In the genomic region with DNA sequence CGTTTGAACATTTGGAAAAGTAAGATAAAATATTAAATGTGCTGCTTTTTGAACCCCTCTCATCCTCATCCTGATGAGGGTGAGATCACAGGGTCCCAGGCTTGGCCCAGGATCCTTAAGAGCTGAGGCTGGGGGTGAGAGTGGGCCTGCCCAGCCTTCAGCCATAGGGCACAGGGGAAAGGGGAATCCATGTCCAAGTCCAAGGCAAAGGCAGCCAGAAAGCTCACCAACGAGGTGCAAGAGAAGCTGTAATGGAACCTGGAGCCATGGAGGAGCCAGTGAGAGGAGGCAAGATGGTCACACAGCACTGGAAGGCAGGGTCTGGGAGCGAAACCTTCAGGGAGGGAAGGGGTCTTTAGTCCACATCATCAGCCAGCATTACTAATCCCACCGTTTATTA, we compare ENCODE assay signal across 30 cellular contexts.
"Had no signal": no experiment of that assay in that cellular context is flagged by ENCODE, and none has a peak within 500 bp of the region (broad histone marks: within the 10 kb centered on the region; RNA-seq: fewer than 3 reads in every experiment).

No MANE protein-coding gene starts in this region.

- H3K36me3 ChIP-seq: left lung, lower lobe of right lung, neural progenitor cell, neutrophil, ovary, suprapubic skin, thoracic aorta, tibial artery had no signal

- H3K9me3 ChIP-seq: neutrophil, ovary, suprapubic skin, tibial artery had no signal

- H3K4me3 Mint-ChIP-seq: immature natural killer cell; mesothelial cell of epicardium; naive B cell; natural killer cell; nephron progenitor cell; neural progenitor cell; stimulated activated effector memory CD8-positive, alpha-beta T cell treated with anti-CD3 and anti-CD28 coated beads, Interleukin-12 subunit alpha, Interleukin-12 subunit beta, amount 100 ng/mL, for 72 hours; stimulated activated naive CD8-positive, alpha-beta T cell treated with anti-CD3 and anti-CD28 coated beads, Interleukin-15, Interleukin-2, amounts not matched to agents 100 ng/mL and 50 ng/mL, for 24 hours had no signal

- ATAC-seq: left colon; left lung; lower lobe of right lung; natural killer cell; right cardiac atrium; sciatic nerve; stimulated activated effector memory CD8-positive, alpha-beta T cell treated with anti-CD3 and anti-CD28 coated beads, Interleukin-12 subunit alpha, Interleukin-12 subunit beta, amount 100 ng/mL, for 72 hours had no signal

- H3K27me3 ChIP-seq: neural progenitor cell, ovary had no signal

- H3K4me1 ChIP-seq: left lung, lower lobe of right lung, neural progenitor cell, suprapubic skin, tibial artery had no signal

- H3K27ac Mint-ChIP-seq: immature natural killer cell; mesothelial cell of epicardium; naive B cell; natural killer cell; nephron progenitor cell; neural progenitor cell; progenitor cell of endocrine pancreas; stimulated activated effector memory CD8-positive, alpha-beta T cell treated with anti-CD3 and anti-CD28 coated beads, Interleukin-12 subunit alpha, Interleukin-12 subunit beta, amount 100 ng/mL, for 72 hours; stimulated activated naive CD8-positive, alpha-beta T cell treated with anti-CD3 and anti-CD28 coated beads, Interleukin-15, Interleukin-2, amounts not matched to agents 100 ng/mL and 50 ng/mL, for 24 hours had no signal

- H3K4me1 Mint-ChIP-seq: immature natural killer cell; mesothelial cell of epicardium; naive B cell; natural killer cell; nephron progenitor cell; neural progenitor cell; stimulated activated effector memory CD8-positive, alpha-beta T cell treated with anti-CD3 and anti-CD28 coated beads, Interleukin-12 subunit alpha, Interleukin-12 subunit beta, amount 100 ng/mL, for 72 hours had no signal

- H3K36me3 Mint-ChIP-seq: immature natural killer cell; mesothelial cell of epicardium; natural killer cell; neural progenitor cell; stimulated activated effector memory CD8-positive, alpha-beta T cell treated with anti-CD3 and anti-CD28 coated beads, Interleukin-12 subunit alpha, Interleukin-12 subunit beta, amount 100 ng/mL, for 72 hours had no signal

- FAIRE-seq: islet of Langerhans, kidney had no signal

- H3K27ac ChIP-seq: left lung, lower lobe of right lung, neural progenitor cell, neutrophil, ovary, skin epidermis, suprapubic skin, thoracic aorta, tibial artery had no signal

- H3K4me3 ChIP-seq: left lung, lower lobe of right lung, neural progenitor cell, ovary, skin epidermis, suprapubic skin, thoracic aorta, tibial artery had no signal

- H3K9me3 Mint-ChIP-seq: natural killer cell had no signal

- DNase-seq: hypothalamus; immature natural killer cell; kidney; left colon; left lung; lower lobe of right lung; mammary epithelial cell; mesenchymal stem cell; naive B cell; natural killer cell; nephron progenitor cell; occipital lobe; ovary; right cardiac atrium; stimulated activated CD4-positive, alpha-beta T cell treated with anti-CD3 and anti-CD28 coated beads, Interleukin-12 subunit alpha, Interleukin-12 subunit beta, amount 100 ng/mL, for 4 hours; stimulated activated CD4-positive, alpha-beta T cell treated with anti-CD3 and anti-CD28 coated beads, Interleukin-4, amount 100 ng/mL, for 24 hours; stimulated activated naive CD4-positive, alpha-beta T cell; tibial artery; trophoblast cell had no signal
